31 cellular contexts compared by ENCODE assay signal in the genomic region with DNA sequence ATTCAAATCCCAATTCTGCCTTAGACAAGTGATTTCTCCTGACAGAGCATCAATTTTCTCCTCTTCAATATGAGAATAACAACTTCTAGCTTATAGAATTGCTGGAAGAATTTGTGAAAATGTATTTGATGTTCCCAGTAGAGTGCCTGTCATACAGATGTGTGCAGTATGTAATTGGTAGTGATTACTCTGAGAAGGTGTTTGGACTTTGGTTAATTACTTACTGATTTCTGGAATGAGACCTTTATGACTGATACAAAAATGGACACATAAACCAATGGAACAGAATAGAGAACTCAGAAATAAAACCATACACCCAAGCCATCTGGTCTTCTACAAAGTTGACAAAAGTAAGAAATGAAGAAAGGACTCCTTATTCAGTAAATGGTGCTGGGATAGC.
DNase-seq lines count a peak whose midpoint lies in the region; ATAC-seq, FAIRE-seq and TF ChIP-seq lines count a peak whose summit lies in the region.
"Had no signal": no experiment of that assay in that cellular context is flagged by ENCODE, and none has a peak within 500 bp of the region (broad histone marks: within the 10 kb centered on the region; RNA-seq: fewer than 3 reads in every experiment).

No MANE protein-coding gene starts in this region.

- intact Hi-C loops in left colon (cut with DNase I, micrococcal nuclease) (no loop called here), mucosa of descending colon (cut with DNase I, micrococcal nuclease) (no loop called here), gastrocnemius medialis (cut with DNase I; ENCODE audit: low total_unique reads) (no loop called here), kidney (cut with DNase I) (no loop called here)

- no peak for TF ChIP-seq POLR2A in gastrocnemius medialis (IDR thresholded peaks at IDR 0.05)

- no peak for TF ChIP-seq CTCF in mucosa of descending colon (IDR thresholded peaks at IDR 0.05)
- TF ChIP-seq CTCF in gastrocnemius medialis (IDR thresholded peaks at IDR 0.05 in 4 of 5, conservative IDR thresholded peaks at IDR 0.05 in 1 of 5): no peak
- TF ChIP-seq CTCF in kidney (IDR thresholded peaks at IDR 0.05; ENCODE audit: borderline replicate concordance, extremely low read depth, insufficient read depth): no peak

- FAIRE-seq in kidney (lab: Jason Lieb, UNC): no peak
- FAIRE-seq: A204.1, D721Med had no signal

- H3K36me3 ChIP-seq in mucosa of descending colon (ENCODE audit: low read depth) (no peaks in the 10 kb centered on the region), gastrocnemius medialis (no peaks in the 10 kb centered on the region), kidney (ENCODE audit: control insufficient read depth in 1 of 2, insufficient read depth in 2 of 2, low read length in 2 of 2) (no peaks in the 10 kb centered on the region)
- H3K36me3 ChIP-seq: BE2C, BLaER1 had no signal

- ATAC-seq in left colon (peak; percentile 86), mucosa of descending colon (peak; percentile 66), gastrocnemius medialis (no peak)
- ATAC-seq: A549; CD8-positive, alpha-beta T cell had no signal

- H3K9me3 ChIP-seq in mucosa of descending colon (peaks cover 5% of the 10 kb centered on the region), gastrocnemius medialis (no peaks in the 10 kb centered on the region), kidney (ENCODE audit: control insufficient read depth in 1 of 2, low read length in 2 of 2) (peaks cover 0 to 6% of the 10 kb centered on the region in 2 donors)
- H3K9me3 ChIP-seq: BE2C had no signal

- H3K27ac ChIP-seq in gastrocnemius medialis (no peak overlapping the region), kidney (ENCODE audit: low read depth in 2 of 2, low read length in 2 of 2) (no peak overlapping the region)
- H3K27ac ChIP-seq: 22Rv1; A549; BLaER1; BLaER1 treated with 17β-estradiol and CSF1 and Interleukin-3, amounts not matched to agents 10 nM and 100 nM; C4-2B had no signal

- H3K4me1 ChIP-seq in mucosa of descending colon (ENCODE audit: low read depth) (no peaks in the 10 kb centered on the region), gastrocnemius medialis (peaks cover 8 to 11% of the 10 kb centered on the region in 2 donors), kidney (ENCODE audit: control insufficient read depth in 1 of 2, insufficient read depth in 1 of 2, low read depth in 1 of 2, low read length in 2 of 2) (no peaks in the 10 kb centered on the region)
- H3K4me1 ChIP-seq: A549; BE2C; BLaER1; BLaER1 treated with 17β-estradiol and CSF1 and Interleukin-3, amounts not matched to agents 10 nM and 100 nM had no signal

- H3K4me3 ChIP-seq in mucosa of descending colon (no peak overlapping the region), gastrocnemius medialis (no peak overlapping the region), kidney (ENCODE audit: low read length in 2 of 2) (no peak overlapping the region)
- H3K4me3 ChIP-seq: A549; BLaER1; BLaER1 treated with 17β-estradiol and CSF1 and Interleukin-3, amounts not matched to agents 10 nM and 100 nM had no signal

- DNase-seq in left colon (no peak), mucosa of descending colon (no peak), gastrocnemius medialis (no peak), kidney (no peak)
- DNase-seq: 8988T; ACHN; AML-193; BE2C; C1 segment of cervical spinal cord; Caco-2; Calu3; CD4-positive, alpha-beta memory T cell; CD4-positive, alpha-beta T cell; CD4-positive, CD25-positive, alpha-beta regulatory T cell; CD8-positive, alpha-beta memory T cell; CD8-positive, alpha-beta T cell; COR-L47; DMS 273 treated with DMSO at 0.1 percent for 48 hours; DMS153; DMS53; DMS79; DMS79 treated with DMSO at 0.1 percent for 48 hours; DND-41; EL had no signal

- no peaks in the 10 kb centered on the region for H3K27me3 ChIP-seq in gastrocnemius medialis
- H3K27me3 ChIP-seq: BE2C; BLaER1; BLaER1 treated with 17β-estradiol and CSF1 and Interleukin-3, amounts not matched to agents 10 nM and 100 nM had no signal

- no peak overlapping the region for H3K9ac ChIP-seq in kidney (ENCODE audit: low read length in 2 of 2)
- H3K9ac ChIP-seq: BLaER1; BLaER1 treated with 17β-estradiol and CSF1 and Interleukin-3, amounts not matched to agents 10 nM and 100 nM had no signal

- in situ Hi-C loops in gastrocnemius medialis (cut with MboI; ENCODE audit: low sequenced_read_pairs in 4 of 4): loop anchor here in 1 of 4 donors (25.0 kb wide), 1 partner anchor 423 kb away; the partner anchor contains the start of gene PAPPA

Comparison
In these comparisons a context has a peak if more than half of its experiments do, and no peak if none do; other contexts are left out.
1. ATAC-seq: peak in left colon (single experiment) and mucosa of descending colon (single experiment); none in gastrocnemius medialis (0 of 2).